In the genomic region with DNA sequence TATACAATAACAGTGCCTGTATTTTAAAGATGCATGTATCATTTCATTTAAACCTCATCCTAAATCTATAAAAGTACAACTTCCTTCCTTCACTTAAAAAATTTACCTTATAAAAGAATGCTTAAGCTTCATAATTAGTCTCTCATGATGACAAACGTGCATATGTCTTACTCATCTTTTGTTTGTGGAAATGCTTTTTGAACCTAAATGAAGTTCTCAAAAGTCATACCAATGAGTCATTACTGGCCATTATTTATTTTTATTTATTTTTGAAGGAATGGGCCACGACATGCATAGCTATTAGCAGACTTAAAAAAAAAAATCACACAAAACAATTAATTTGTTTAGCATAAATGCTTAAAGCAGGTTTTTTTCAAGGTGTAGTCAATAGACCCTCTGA, we compare ENCODE assay signal across 16 cellular contexts. TPM values are rescaled to one million over a fixed set of nuclear protein-coding genes. Genes with fewer than 3 reads are reported as not detected.
A peak's percentile ranks its signal among the peaks of the same experiment; 100 is the strongest.
DNase-seq lines count a peak whose midpoint lies in the region; ATAC-seq and TF ChIP-seq lines count a peak whose summit lies in the region.
"Had no signal": no experiment of that assay in that cellular context is flagged by ENCODE, and none has a peak within 500 bp of the region (broad histone marks: within the 10 kb centered on the region; RNA-seq: fewer than 3 reads in every experiment).

No MANE protein-coding gene starts in this region.

- H3K9me3 ChIP-seq in Panc1 (ENCODE audit: control insufficient read depth, insufficient read depth, low read depth, low read length): no peaks in the 10 kb centered on the region
- H3K9me3 ChIP-seq in gastroesophageal sphincter: no peaks in the 10 kb centered on the region

- H3K27me3 ChIP-seq in Panc1 (ENCODE audit: control insufficient read depth, insufficient read depth, low read length) (no peaks in the 10 kb centered on the region), gastroesophageal sphincter (no peaks in the 10 kb centered on the region)

- H3K9me3 Mint-ChIP-seq in activated CD4-positive, alpha-beta T cell treated with anti-CD3 and anti-CD28 coated beads for 36 hours (ENCODE audit: low read depth): no peaks in the 10 kb centered on the region
- H3K9me3 Mint-ChIP-seq in activated CD4-positive, alpha-beta T cell treated with anti-CD3 and anti-CD28 coated beads, Interleukin-2, amount 10 ng/mL, durations not matched to agents 7 days and 5 days: no peaks in the 10 kb centered on the region
- H3K9me3 Mint-ChIP-seq in neural crest cell: no peaks in the 10 kb centered on the region
- H3K9me3 Mint-ChIP-seq: activated naive CD8-positive, alpha-beta T cell treated with anti-CD3 and anti-CD28 coated beads for 36 hours; naive thymus-derived CD4-positive, alpha-beta T cell had no signal

- no peak overlapping the region for H3K4me3 ChIP-seq in Panc1 (ENCODE audit: low read depth in 2 of 2, low read length in 2 of 2)
- no peak overlapping the region for H3K4me3 ChIP-seq in choroid plexus epithelial cell (ENCODE audit: low read depth, low read length)
- H3K4me3 ChIP-seq in gastroesophageal sphincter: no peak overlapping the region
- H3K4me3 ChIP-seq: SK-N-MC had no signal

- DNase-seq in activated CD4-positive, alpha-beta T cell treated with anti-CD3 and anti-CD28 coated beads for 36 hours: no peak
- DNase-seq in activated CD4-positive, alpha-beta T cell treated with anti-CD3 and anti-CD28 coated beads, Interleukin-2, amount 10 ng/mL, durations not matched to agents 7 days and 5 days: no peak
- DNase-seq in Panc1 (ENCODE audit: low read depth, low spot score) (no peak), choroid plexus epithelial cell (ENCODE audit: low read depth) (peak; percentile 43), neural crest cell (ENCODE audit: low read depth, low spot score) (no peak), globus pallidus (ENCODE audit: low spot score) (no peak)
- DNase-seq in central memory CD4-positive, alpha-beta T cell: no peak
- DNase-seq: activated naive CD8-positive, alpha-beta T cell treated with anti-CD3 and anti-CD28 coated beads for 36 hours; CD4-positive, alpha-beta memory T cell; Karpas-422; naive thymus-derived CD4-positive, alpha-beta T cell; NCI-H1694 had no signal

- intact Hi-C loops in activated CD4-positive, alpha-beta T cell treated with anti-CD3 and anti-CD28 coated beads for 36 hours (cut with DNase I, micrococcal nuclease): loop anchor here (5.0 to 10.0 kb wide), 3 partner anchors 383 to 1474 kb away; no protein-coding TSS in a partner anchor
- intact Hi-C loops in Panc1 (cut with micrococcal nuclease; ENCODE audit: unreplicated experiment): loop anchor here (10.0 kb wide), 1 partner anchor 126 kb away; no protein-coding TSS in a partner anchor

- in situ Hi-C loops in Panc1 (cut with HindIII; ENCODE audit: low pct_unique_long_range_greater_than_20kb, low sequenced_read_pairs): no loop called here

- peaks cover 48% of the 10 kb centered on the region for H3K36me3 Mint-ChIP-seq in activated CD4-positive, alpha-beta T cell treated with anti-CD3 and anti-CD28 coated beads for 36 hours (ENCODE audit: low read depth)
- peaks cover 41% of the 10 kb centered on the region for H3K36me3 Mint-ChIP-seq in activated CD4-positive, alpha-beta T cell treated with anti-CD3 and anti-CD28 coated beads, Interleukin-2, amount 10 ng/mL, durations not matched to agents 7 days and 5 days (ENCODE audit: low read depth)
- peaks cover 8% of the 10 kb centered on the region for H3K36me3 Mint-ChIP-seq in neural crest cell (ENCODE audit: low read depth)

- H3K4me1 Mint-ChIP-seq in activated CD4-positive, alpha-beta T cell treated with anti-CD3 and anti-CD28 coated beads for 36 hours: peaks cover 48% of the 10 kb centered on the region
- peaks cover 49% of the 10 kb centered on the region for H3K4me1 Mint-ChIP-seq in activated CD4-positive, alpha-beta T cell treated with anti-CD3 and anti-CD28 coated beads, Interleukin-2, amount 10 ng/mL, durations not matched to agents 7 days and 5 days
- H3K4me1 Mint-ChIP-seq in neural crest cell: peaks cover 36% of the 10 kb centered on the region

- peak overlapping the region; percentile 29 for H3K27ac Mint-ChIP-seq in activated CD4-positive, alpha-beta T cell treated with anti-CD3 and anti-CD28 coated beads for 36 hours
- no peak overlapping the region for H3K27ac Mint-ChIP-seq in activated CD4-positive, alpha-beta T cell treated with anti-CD3 and anti-CD28 coated beads, Interleukin-2, amount 10 ng/mL, durations not matched to agents 7 days and 5 days
- no peak overlapping the region for H3K27ac Mint-ChIP-seq in neural crest cell (ENCODE audit: unreplicated experiment)
- H3K27ac Mint-ChIP-seq: activated naive CD8-positive, alpha-beta T cell treated with anti-CD3 and anti-CD28 coated beads for 36 hours had no signal

- H3K27ac ChIP-seq in Panc1 (ENCODE audit: low read length) (0 out of 2 replicates have a peak overlapping the region, but pooled peaks have one; percentile 19), gastroesophageal sphincter (no peak overlapping the region)
- H3K27ac ChIP-seq: 22Rv1, SK-N-MC had no signal

- ATAC-seq in activated CD4-positive, alpha-beta T cell treated with anti-CD3 and anti-CD28 coated beads for 36 hours: no peak
- ATAC-seq in Panc1 (no peak), gastroesophageal sphincter (no peak)
- ATAC-seq: naive thymus-derived CD4-positive, alpha-beta T cell had no signal

- 43 to 71% methylated on average over 2 of the region's 2 CpGs for WGBS in gastroesophageal sphincter (ENCODE audit: low coverage in 1 of 2), 2 donors

- TF ChIP-seq CTCF in Panc1 (IDR thresholded peaks at IDR 0.05): no peak
- TF ChIP-seq CTCF in choroid plexus epithelial cell (conservative IDR thresholded peaks at IDR 0.05; ENCODE audit: low read depth, low read length): no peak
- TF ChIP-seq CTCF in neural crest cell (conservative IDR thresholded peaks at IDR 0.05): no peak
- no peak for TF ChIP-seq CTCF in gastroesophageal sphincter (IDR thresholded peaks at IDR 0.05)

- no peak for TF ChIP-seq POLR2A in gastroesophageal sphincter (IDR thresholded peaks at IDR 0.05)

- CTCF ChIA-PET in activated CD4-positive, alpha-beta T cell treated with anti-CD3 and anti-CD28 coated beads for 36 hours (lab: Charles Lee): interaction anchor here (1.2 kb wide), 1 partner anchor 133 kb away, joined by 3 read pairs; no protein-coding TSS in a partner anchor
- CTCF ChIA-PET in activated CD4-positive, alpha-beta T cell treated with anti-CD3 and anti-CD28 coated beads, Interleukin-2, amount 10 ng/mL, durations not matched to agents 7 days and 5 days (lab: Charles Lee): interaction anchor here (0.6 kb wide), 1 partner anchor 637 kb away, joined by 4 read pairs; no protein-coding TSS in a partner anchor
- CTCF ChIA-PET in Panc1 (lab: Charles Lee): no interaction called here

- H3K27me3 Mint-ChIP-seq in activated CD4-positive, alpha-beta T cell treated with anti-CD3 and anti-CD28 coated beads for 36 hours: no peaks in the 10 kb centered on the region
- no peaks in the 10 kb centered on the region for H3K27me3 Mint-ChIP-seq in activated CD4-positive, alpha-beta T cell treated with anti-CD3 and anti-CD28 coated beads, Interleukin-2, amount 10 ng/mL, durations not matched to agents 7 days and 5 days
- no peaks in the 10 kb centered on the region for H3K27me3 Mint-ChIP-seq in neural crest cell (ENCODE audit: low read depth)
- H3K27me3 Mint-ChIP-seq: activated naive CD8-positive, alpha-beta T cell treated with anti-CD3 and anti-CD28 coated beads for 36 hours; CD4-positive, alpha-beta memory T cell; naive thymus-derived CD4-positive, alpha-beta T cell had no signal

- H3K4me1 ChIP-seq in Panc1 (ENCODE audit: control insufficient read depth, insufficient read depth, low read length) (peaks cover 19% of the 10 kb centered on the region), gastroesophageal sphincter (peaks cover 0 to 19% (median 0%) of the 10 kb centered on the region in 3 donors)

- no peak overlapping the region for H3K4me3 Mint-ChIP-seq in activated CD4-positive, alpha-beta T cell treated with anti-CD3 and anti-CD28 coated beads for 36 hours
- H3K4me3 Mint-ChIP-seq in activated CD4-positive, alpha-beta T cell treated with anti-CD3 and anti-CD28 coated beads, Interleukin-2, amount 10 ng/mL, durations not matched to agents 7 days and 5 days: no peak overlapping the region
- H3K4me3 Mint-ChIP-seq in neural crest cell: peak overlapping the region; percentile 56
- H3K4me3 Mint-ChIP-seq: activated naive CD8-positive, alpha-beta T cell treated with anti-CD3 and anti-CD28 coated beads for 36 hours had no signal

- H3K36me3 ChIP-seq in Panc1 (ENCODE audit: control insufficient read depth, insufficient read depth, low read length) (peaks cover 16% of the 10 kb centered on the region), gastroesophageal sphincter (peaks cover 0 to 32% of the 10 kb centered on the region in 2 donors)

- POLR2A ChIA-PET in activated CD4-positive, alpha-beta T cell treated with anti-CD3 and anti-CD28 coated beads for 36 hours (lab: Charles Lee): no interaction called here
- POLR2A ChIA-PET in activated CD4-positive, alpha-beta T cell treated with anti-CD3 and anti-CD28 coated beads, Interleukin-2, amount 10 ng/mL, durations not matched to agents 7 days and 5 days (lab: Charles Lee): no interaction called here
- POLR2A ChIA-PET in Panc1 (lab: Charles Lee): no interaction called here

- BruUV-seq in Panc1 (replicated peaks; lab: Mats Ljungman, UMichigan): no TSS peak

- TF ChIP-seq EP300 in gastroesophageal sphincter (IDR thresholded peaks at IDR 0.05): no peak

RNA-seq across cellular contexts. Expression of a gene that starts 3.7 kb away (rescaled TPM):
- total RNA-seq in activated CD4-positive, alpha-beta T cell treated with anti-CD3 and anti-CD28 coated beads for 36 hours: 10 to 100 TPM; 45.5 to 56.4 TPM
- total RNA-seq in activated CD4-positive, alpha-beta T cell treated with anti-CD3 and anti-CD28 coated beads, Interleukin-2, amount 10 ng/mL, durations not matched to agents 7 days and 5 days: 10 to 100 TPM; 25.8 to 26.5 TPM
- total RNA-seq in Panc1 (2021; ENCODE audit: unreplicated experiment) (32.0 TPM), neural crest cell (26.8 and 30.5 TPM in 2 replicates), gastroesophageal sphincter (10 to 100 TPM in 3 of 4 donors, 1 to 10 TPM in 1; 6.7 to 16.4 (median 12.5) TPM)
- 36.0 TPM for polyA plus RNA-seq in Panc1 (2012; ENCODE audit: insufficient read length)

RNA-seq across cellular contexts. Expression of a gene that starts 46.8 kb away (rescaled TPM):
- not detected for total RNA-seq in activated CD4-positive, alpha-beta T cell treated with anti-CD3 and anti-CD28 coated beads for 36 hours
- not detected for total RNA-seq in activated CD4-positive, alpha-beta T cell treated with anti-CD3 and anti-CD28 coated beads, Interleukin-2, amount 10 ng/mL, durations not matched to agents 7 days and 5 days
- total RNA-seq in Panc1 (2021; ENCODE audit: unreplicated experiment) (not detected), neural crest cell (not detected in 2 replicates), gastroesophageal sphincter (under 1 TPM in 1 of 4 donors, not detected in 3; 0.27 TPM)
- polyA plus RNA-seq in Panc1 (2012; ENCODE audit: insufficient read length): 0.24 TPM
- total RNA-seq: activated naive CD8-positive, alpha-beta T cell treated with anti-CD3 and anti-CD28 coated beads for 36 hours; CD4-positive, alpha-beta memory T cell; naive thymus-derived CD4-positive, alpha-beta T cell; pulmonary artery endothelial cell had no signal
- polyA plus RNA-seq: CD4-positive, alpha-beta memory T cell; naive thymus-derived CD4-positive, alpha-beta T cell had no signal
